In the genomic region with DNA sequence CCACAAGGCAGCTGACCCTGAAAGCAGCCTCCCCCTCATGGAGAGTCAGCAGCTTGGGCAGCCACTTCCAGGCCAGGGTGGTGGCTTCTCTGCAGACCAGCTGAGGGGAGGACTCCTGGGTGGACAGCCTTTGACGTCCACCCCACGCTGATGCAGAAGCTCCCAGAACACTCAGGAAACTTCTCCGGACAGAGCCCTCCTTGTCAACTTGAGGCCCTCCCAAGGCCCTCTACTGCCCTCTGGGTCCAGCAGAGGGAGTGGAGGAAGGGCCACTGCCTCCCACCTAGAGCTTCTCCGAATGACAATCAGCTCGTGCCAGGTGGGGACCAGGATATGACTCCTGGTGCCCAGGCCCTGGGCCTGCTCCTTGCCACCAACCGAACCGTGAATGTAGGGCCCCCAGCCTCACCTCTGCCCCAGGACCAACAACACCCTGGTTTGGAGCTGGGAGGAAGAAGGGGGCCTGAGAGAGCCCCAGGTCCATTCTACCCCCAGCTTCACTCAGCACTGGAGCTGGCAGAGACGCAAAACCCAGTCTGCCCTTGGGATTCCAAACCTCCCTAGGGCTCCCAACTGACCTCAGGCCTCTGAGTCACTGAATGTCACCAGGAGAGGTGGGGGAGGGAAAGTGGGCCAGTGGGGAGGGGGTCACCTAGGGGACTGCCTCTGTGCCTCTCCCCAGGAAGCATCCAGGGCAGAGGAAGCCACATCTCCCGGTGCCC, we compare ENCODE assay signal across 1 cellular context.
TF ChIP-seq lines count a peak whose summit lies in the region.

No MANE protein-coding gene starts in this region.

TF ChIP-seq in HepG2, 621 proteins besides CTCF, POLR2A, EP300 and RAD21 (continued from another document and continues in another):
- TF ChIP-seq, protein P1, sequence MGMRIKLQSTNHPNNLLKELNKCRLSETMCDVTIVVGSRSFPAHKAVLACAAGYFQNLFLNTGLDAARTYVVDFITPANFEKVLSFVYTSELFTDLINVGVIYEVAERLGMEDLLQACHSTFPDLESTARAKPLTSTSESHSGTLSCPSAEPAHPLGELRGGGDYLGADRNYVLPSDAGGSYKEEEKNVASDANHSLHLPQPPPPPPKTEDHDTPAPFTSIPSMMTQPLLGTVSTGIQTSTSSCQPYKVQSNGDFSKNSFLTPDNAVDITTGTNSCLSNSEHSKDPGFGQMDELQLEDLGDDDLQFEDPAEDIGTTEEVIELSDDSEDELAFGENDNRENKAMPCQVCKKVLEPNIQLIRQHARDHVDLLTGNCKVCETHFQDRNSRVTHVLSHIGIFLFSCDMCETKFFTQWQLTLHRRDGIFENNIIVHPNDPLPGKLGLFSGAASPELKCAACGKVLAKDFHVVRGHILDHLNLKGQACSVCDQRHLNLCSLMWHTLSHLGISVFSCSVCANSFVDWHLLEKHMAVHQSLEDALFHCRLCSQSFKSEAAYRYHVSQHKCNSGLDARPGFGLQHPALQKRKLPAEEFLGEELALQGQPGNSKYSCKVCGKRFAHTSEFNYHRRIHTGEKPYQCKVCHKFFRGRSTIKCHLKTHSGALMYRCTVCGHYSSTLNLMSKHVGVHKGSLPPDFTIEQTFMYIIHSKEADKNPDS (CRISPR knock-in tag; IDR thresholded peaks at IDR 0.05) = no peak
- TF ChIP-seq PPARG (CRISPR knock-in tag; conservative IDR thresholded peaks at IDR 0.05) (no peak; the same call in 1 of the 2 replicates), ZFY (CRISPR knock-in tag; IDR thresholded peaks at IDR 0.05) (peak; percentile 60), TOPORS (CRISPR knock-in tag; IDR thresholded peaks at IDR 0.05) (no peak), MTA1 (CRISPR knock-in tag; IDR thresholded peaks at IDR 0.05; ENCODE audit: borderline replicate concordance) (no peak; the same call in 1 of the 2 replicates), ZMYM4 (CRISPR knock-in tag; IDR thresholded peaks at IDR 0.05) (no peak), SALL2 (CRISPR knock-in tag; IDR thresholded peaks at IDR 0.05) (no peak; the same call in 1 of the 2 replicates), KLF15 (CRISPR knock-in tag; IDR thresholded peaks at IDR 0.05; ENCODE audit: borderline replicate concordance) (no peak), KDM1A (CRISPR knock-in tag; IDR thresholded peaks at IDR 0.05) (no peak), ZNF724P (CRISPR knock-in tag; IDR thresholded peaks at IDR 0.05; ENCODE audit: borderline replicate concordance) (no peak), TEAD3 (CRISPR knock-in tag; optimal IDR thresholded peaks at IDR 0.05; ENCODE audit: borderline replicate concordance) (no peak), AGO1 (IDR thresholded peaks at IDR 0.05; ENCODE audit: low read depth, low read length, poor library complexity, severe bottlenecking) (no peak), ZNF33A (CRISPR knock-in tag; IDR thresholded peaks at IDR 0.05; ENCODE audit: borderline replicate concordance) (no peak), ZNF766 (CRISPR knock-in tag; IDR thresholded peaks at IDR 0.05; ENCODE audit: borderline replicate concordance) (no peak), EED (CRISPR knock-in tag; IDR thresholded peaks at IDR 0.05) (no peak), ZNF607 (CRISPR knock-in tag; IDR thresholded peaks at IDR 0.05; ENCODE audit: borderline replicate concordance) (no peak), DMAP1 (CRISPR knock-in tag; IDR thresholded peaks at IDR 0.05) (peak; percentile 28; the same call in 1 of the 2 replicates), NR1H2 (CRISPR knock-in tag; IDR thresholded peaks at IDR 0.05; ENCODE audit: borderline replicate concordance, low read depth) (no peak), JUN (CRISPR knock-in tag; IDR thresholded peaks at IDR 0.05) (peak; percentile 63; the same call in 1 of the 2 replicates), POLR2AphosphoS5 (IDR thresholded peaks at IDR 0.05; ENCODE audit: low read depth, low read length) (0 out of 2 replicates have a peak, but pooled peaks have one; percentile 25), XBP1 (CRISPR knock-in tag; IDR thresholded peaks at IDR 0.05) (no peak), ZNF383 (CRISPR knock-in tag; IDR thresholded peaks at IDR 0.05; ENCODE audit: borderline replicate concordance) (no peak), KLF11 (CRISPR knock-in tag; IDR thresholded peaks at IDR 0.05) (no peak), TSC22D2 (CRISPR knock-in tag; IDR thresholded peaks at IDR 0.05; ENCODE audit: borderline replicate concordance) (no peak), NFE2 (CRISPR knock-in tag; IDR thresholded peaks at IDR 0.05) (no peak), ZFP1 (CRISPR knock-in tag; IDR thresholded peaks at IDR 0.05) (no peak), ZNF883 (CRISPR knock-in tag; IDR thresholded peaks at IDR 0.05; ENCODE audit: not compliant biosample characterization) (peak; percentile 92), FOXA1 (IDR thresholded peaks at IDR 0.05) (no peak), FOXA1 (CRISPR knock-in tag; IDR thresholded peaks at IDR 0.05) (no peak), SIN3B (IDR thresholded peaks at IDR 0.05; ENCODE audit: low read length) (no peak), ZNF775 (CRISPR knock-in tag; IDR thresholded peaks at IDR 0.05; ENCODE audit: borderline replicate concordance) (no peak), ZMYM2 (CRISPR knock-in tag; IDR thresholded peaks at IDR 0.05) (no peak), JUND (CRISPR knock-in tag; IDR thresholded peaks at IDR 0.05) (peak; percentile 47; the same call in 1 of the 2 replicates), YEATS2 (CRISPR knock-in tag; IDR thresholded peaks at IDR 0.05; ENCODE audit: borderline replicate concordance) (no peak), TCF7 (IDR thresholded peaks at IDR 0.05; ENCODE audit: low read depth) (no peak), SATB2 (CRISPR knock-in tag; IDR thresholded peaks at IDR 0.05) (no peak), ZNF782 (CRISPR knock-in tag; IDR thresholded peaks at IDR 0.05; ENCODE audit: borderline replicate concordance) (no peak), HOXA3 (CRISPR knock-in tag; IDR thresholded peaks at IDR 0.05) (no peak), ZNF296 (CRISPR knock-in tag; conservative IDR thresholded peaks at IDR 0.05) (no peak), ZNF572 (CRISPR knock-in tag; IDR thresholded peaks at IDR 0.05) (0 out of 2 replicates have a peak, but pooled peaks have one; percentile 1)
- TF ChIP-seq, protein P2, sequence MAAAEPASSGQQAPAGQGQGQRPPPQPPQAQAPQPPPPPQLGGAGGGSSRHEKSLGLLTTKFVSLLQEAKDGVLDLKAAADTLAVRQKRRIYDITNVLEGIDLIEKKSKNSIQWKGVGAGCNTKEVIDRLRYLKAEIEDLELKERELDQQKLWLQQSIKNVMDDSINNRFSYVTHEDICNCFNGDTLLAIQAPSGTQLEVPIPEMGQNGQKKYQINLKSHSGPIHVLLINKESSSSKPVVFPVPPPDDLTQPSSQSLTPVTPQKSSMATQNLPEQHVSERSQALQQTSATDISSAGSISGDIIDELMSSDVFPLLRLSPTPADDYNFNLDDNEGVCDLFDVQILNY (CRISPR knock-in tag; conservative IDR thresholded peaks at IDR 0.05) = 0 out of 2 replicates have a peak, but pooled peaks have one; percentile 48
- TF ChIP-seq, protein P3, sequence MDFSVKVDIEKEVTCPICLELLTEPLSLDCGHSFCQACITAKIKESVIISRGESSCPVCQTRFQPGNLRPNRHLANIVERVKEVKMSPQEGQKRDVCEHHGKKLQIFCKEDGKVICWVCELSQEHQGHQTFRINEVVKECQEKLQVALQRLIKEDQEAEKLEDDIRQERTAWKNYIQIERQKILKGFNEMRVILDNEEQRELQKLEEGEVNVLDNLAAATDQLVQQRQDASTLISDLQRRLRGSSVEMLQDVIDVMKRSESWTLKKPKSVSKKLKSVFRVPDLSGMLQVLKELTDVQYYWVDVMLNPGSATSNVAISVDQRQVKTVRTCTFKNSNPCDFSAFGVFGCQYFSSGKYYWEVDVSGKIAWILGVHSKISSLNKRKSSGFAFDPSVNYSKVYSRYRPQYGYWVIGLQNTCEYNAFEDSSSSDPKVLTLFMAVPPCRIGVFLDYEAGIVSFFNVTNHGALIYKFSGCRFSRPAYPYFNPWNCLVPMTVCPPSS (IDR thresholded peaks at IDR 0.05) = no peak
- TF ChIP-seq, protein P4, sequence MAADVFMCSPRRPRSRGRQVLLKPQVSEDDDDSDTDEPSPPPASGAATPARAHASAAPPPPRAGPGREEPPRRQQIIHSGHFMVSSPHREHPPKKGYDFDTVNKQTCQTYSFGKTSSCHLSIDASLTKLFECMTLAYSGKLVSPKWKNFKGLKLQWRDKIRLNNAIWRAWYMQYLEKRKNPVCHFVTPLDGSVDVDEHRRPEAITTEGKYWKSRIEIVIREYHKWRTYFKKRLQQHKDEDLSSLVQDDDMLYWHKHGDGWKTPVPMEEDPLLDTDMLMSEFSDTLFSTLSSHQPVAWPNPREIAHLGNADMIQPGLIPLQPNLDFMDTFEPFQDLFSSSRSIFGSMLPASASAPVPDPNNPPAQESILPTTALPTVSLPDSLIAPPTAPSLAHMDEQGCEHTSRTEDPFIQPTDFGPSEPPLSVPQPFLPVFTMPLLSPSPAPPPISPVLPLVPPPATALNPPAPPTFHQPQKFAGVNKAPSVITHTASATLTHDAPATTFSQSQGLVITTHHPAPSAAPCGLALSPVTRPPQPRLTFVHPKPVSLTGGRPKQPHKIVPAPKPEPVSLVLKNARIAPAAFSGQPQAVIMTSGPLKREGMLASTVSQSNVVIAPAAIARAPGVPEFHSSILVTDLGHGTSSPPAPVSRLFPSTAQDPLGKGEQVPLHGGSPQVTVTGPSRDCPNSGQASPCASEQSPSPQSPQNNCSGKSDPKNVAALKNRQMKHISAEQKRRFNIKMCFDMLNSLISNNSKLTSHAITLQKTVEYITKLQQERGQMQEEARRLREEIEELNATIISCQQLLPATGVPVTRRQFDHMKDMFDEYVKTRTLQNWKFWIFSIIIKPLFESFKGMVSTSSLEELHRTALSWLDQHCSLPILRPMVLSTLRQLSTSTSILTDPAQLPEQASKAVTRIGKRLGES (CRISPR knock-in tag; IDR thresholded peaks at IDR 0.05; ENCODE audit: borderline replicate concordance) = no peak
- TF ChIP-seq, protein P5, sequence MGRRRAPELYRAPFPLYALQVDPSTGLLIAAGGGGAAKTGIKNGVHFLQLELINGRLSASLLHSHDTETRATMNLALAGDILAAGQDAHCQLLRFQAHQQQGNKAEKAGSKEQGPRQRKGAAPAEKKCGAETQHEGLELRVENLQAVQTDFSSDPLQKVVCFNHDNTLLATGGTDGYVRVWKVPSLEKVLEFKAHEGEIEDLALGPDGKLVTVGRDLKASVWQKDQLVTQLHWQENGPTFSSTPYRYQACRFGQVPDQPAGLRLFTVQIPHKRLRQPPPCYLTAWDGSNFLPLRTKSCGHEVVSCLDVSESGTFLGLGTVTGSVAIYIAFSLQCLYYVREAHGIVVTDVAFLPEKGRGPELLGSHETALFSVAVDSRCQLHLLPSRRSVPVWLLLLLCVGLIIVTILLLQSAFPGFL (CRISPR knock-in tag; IDR thresholded peaks at IDR 0.05) = no peak
- TF ChIP-seq, protein P6, sequence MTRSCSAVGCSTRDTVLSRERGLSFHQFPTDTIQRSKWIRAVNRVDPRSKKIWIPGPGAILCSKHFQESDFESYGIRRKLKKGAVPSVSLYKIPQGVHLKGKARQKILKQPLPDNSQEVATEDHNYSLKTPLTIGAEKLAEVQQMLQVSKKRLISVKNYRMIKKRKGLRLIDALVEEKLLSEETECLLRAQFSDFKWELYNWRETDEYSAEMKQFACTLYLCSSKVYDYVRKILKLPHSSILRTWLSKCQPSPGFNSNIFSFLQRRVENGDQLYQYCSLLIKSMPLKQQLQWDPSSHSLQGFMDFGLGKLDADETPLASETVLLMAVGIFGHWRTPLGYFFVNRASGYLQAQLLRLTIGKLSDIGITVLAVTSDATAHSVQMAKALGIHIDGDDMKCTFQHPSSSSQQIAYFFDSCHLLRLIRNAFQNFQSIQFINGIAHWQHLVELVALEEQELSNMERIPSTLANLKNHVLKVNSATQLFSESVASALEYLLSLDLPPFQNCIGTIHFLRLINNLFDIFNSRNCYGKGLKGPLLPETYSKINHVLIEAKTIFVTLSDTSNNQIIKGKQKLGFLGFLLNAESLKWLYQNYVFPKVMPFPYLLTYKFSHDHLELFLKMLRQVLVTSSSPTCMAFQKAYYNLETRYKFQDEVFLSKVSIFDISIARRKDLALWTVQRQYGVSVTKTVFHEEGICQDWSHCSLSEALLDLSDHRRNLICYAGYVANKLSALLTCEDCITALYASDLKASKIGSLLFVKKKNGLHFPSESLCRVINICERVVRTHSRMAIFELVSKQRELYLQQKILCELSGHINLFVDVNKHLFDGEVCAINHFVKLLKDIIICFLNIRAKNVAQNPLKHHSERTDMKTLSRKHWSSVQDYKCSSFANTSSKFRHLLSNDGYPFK (CRISPR knock-in tag; IDR thresholded peaks at IDR 0.05; ENCODE audit: borderline replicate concordance) = 0 out of 2 replicates have a peak, but pooled peaks have one; percentile 17
- TF ChIP-seq, protein P7, sequence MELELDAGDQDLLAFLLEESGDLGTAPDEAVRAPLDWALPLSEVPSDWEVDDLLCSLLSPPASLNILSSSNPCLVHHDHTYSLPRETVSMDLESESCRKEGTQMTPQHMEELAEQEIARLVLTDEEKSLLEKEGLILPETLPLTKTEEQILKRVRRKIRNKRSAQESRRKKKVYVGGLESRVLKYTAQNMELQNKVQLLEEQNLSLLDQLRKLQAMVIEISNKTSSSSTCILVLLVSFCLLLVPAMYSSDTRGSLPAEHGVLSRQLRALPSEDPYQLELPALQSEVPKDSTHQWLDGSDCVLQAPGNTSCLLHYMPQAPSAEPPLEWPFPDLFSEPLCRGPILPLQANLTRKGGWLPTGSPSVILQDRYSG (CRISPR knock-in tag; IDR thresholded peaks at IDR 0.05) = no peak
- TF ChIP-seq, protein P8, sequence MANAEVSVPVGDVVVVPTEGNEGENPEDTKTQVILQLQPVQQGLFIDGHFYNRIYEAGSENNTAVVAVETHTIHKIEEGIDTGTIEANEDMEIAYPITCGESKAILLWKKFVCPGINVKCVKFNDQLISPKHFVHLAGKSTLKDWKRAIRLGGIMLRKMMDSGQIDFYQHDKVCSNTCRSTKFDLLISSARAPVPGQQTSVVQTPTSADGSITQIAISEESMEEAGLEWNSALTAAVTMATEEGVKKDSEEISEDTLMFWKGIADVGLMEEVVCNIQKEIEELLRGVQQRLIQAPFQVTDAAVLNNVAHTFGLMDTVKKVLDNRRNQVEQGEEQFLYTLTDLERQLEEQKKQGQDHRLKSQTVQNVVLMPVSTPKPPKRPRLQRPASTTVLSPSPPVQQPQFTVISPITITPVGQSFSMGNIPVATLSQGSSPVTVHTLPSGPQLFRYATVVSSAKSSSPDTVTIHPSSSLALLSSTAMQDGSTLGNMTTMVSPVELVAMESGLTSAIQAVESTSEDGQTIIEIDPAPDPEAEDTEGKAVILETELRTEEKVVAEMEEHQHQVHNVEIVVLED (CRISPR knock-in tag; IDR thresholded peaks at IDR 0.05; ENCODE audit: borderline replicate concordance) = 0 out of 2 replicates have a peak, but pooled peaks have one; percentile 41
- TF ChIP-seq, protein P9, sequence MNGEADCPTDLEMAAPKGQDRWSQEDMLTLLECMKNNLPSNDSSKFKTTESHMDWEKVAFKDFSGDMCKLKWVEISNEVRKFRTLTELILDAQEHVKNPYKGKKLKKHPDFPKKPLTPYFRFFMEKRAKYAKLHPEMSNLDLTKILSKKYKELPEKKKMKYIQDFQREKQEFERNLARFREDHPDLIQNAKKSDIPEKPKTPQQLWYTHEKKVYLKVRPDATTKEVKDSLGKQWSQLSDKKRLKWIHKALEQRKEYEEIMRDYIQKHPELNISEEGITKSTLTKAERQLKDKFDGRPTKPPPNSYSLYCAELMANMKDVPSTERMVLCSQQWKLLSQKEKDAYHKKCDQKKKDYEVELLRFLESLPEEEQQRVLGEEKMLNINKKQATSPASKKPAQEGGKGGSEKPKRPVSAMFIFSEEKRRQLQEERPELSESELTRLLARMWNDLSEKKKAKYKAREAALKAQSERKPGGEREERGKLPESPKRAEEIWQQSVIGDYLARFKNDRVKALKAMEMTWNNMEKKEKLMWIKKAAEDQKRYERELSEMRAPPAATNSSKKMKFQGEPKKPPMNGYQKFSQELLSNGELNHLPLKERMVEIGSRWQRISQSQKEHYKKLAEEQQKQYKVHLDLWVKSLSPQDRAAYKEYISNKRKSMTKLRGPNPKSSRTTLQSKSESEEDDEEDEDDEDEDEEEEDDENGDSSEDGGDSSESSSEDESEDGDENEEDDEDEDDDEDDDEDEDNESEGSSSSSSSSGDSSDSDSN (CRISPR knock-in tag; IDR thresholded peaks at IDR 0.05) = peak; percentile 8; the same call in 1 of the 2 replicates
